Comparison of ENCODE assay signal across 9 cellular contexts in the genomic region with DNA sequence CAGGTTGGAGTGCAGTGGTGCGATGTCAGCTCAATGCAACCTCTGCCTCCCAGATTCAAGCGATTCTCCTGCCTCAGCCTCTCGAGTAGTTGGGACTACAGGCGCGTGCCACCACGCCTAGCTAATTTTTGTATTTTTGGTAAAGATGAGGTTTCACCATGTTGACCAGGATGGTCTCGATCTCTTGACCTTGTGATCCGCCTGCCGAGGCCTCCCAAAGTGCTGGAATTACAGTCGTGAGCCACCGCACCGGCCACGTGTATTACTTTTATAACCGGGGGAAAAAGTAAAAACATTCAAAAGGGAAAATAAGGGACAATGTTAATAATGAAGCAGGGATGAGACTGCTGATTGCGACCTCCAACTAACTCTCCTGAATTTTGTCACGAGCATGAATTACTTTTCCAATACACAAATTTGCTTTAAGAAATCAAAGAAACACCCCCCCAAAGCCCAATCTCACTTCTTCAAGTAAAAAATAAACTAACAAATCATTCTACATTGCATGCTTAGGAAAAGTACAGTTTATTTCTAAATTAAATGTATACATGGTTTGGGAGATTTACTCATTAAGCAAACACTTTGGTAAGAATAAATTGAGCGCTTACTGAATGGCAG. TPM values are rescaled to one million over a fixed set of nuclear protein-coding genes. Genes with fewer than 3 reads are reported as not detected.
DNase-seq lines count a peak whose midpoint lies in the region; ATAC-seq and TF ChIP-seq lines count a peak whose summit lies in the region.
"Had no signal": no experiment of that assay in that cellular context is flagged by ENCODE, and none has a peak within 500 bp of the region (broad histone marks: within the 10 kb centered on the region; RNA-seq: fewer than 3 reads in every experiment).

No MANE protein-coding gene starts in this region.

- peak overlapping the region in 9 of 10 donors; percentile 66 to 89 (median 74) for H3K4me3 ChIP-seq in heart right ventricle
- peak overlapping the region; percentile 83 to 86 (median 85) for H3K4me3 ChIP-seq in breast epithelium
- H3K4me3 ChIP-seq in mononuclear cell (ENCODE audit: low read length), result peak overlapping the region; percentile 83
- H3K4me3 ChIP-seq in uterus, result peak overlapping the region; percentile 63 to 73

- H3K4me1 ChIP-seq in heart right ventricle (peaks cover 8 to 42% (median 36%) of the 10 kb centered on the region in 9 donors), breast epithelium (peaks cover 8 to 9% of the 10 kb centered on the region in 2 donors), mononuclear cell (ENCODE audit: insufficient read depth, low read length) (peaks cover 39% of the 10 kb centered on the region), uterus (peaks cover 0 to 8% of the 10 kb centered on the region in 2 donors)

- H3K27ac ChIP-seq in heart right ventricle (peak overlapping the region in 9 of 10 donors; percentile 85 to 99 (median 97)), breast epithelium (peak overlapping the region; percentile 97 to 98), uterus (peak overlapping the region; percentile 93 to 97)

- H3K36me3 ChIP-seq in heart right ventricle, result peaks cover 0 to 30% (median 0%) of the 10 kb centered on the region in 9 donors
- H3K36me3 ChIP-seq in breast epithelium, result no peaks in the 10 kb centered on the region
- no peaks in the 10 kb centered on the region for H3K36me3 ChIP-seq in uterus

- no peak for TF ChIP-seq POLR2A in breast epithelium (IDR thresholded peaks at IDR 0.05)
- TF ChIP-seq POLR2A in uterus (IDR thresholded peaks at IDR 0.05), result no peak

- no peak for TF ChIP-seq CTCF in heart right ventricle (IDR thresholded peaks at IDR 0.05)
- no peak for TF ChIP-seq CTCF in breast epithelium (IDR thresholded peaks at IDR 0.05)
- TF ChIP-seq CTCF in uterus (IDR thresholded peaks at IDR 0.05), result no peak

- H3K9me3 ChIP-seq in heart right ventricle (no peaks in the 10 kb centered on the region), breast epithelium (no peaks in the 10 kb centered on the region), mononuclear cell (ENCODE audit: low read depth, low read length) (no peaks in the 10 kb centered on the region), uterus (no peaks in the 10 kb centered on the region)

- WGBS in heart right ventricle, 2 donors, result 83 to 84% methylated on average over 17 of the region's 17 CpGs

- no peaks in the 10 kb centered on the region for H3K27me3 ChIP-seq in heart right ventricle
- no peaks in the 10 kb centered on the region for H3K27me3 ChIP-seq in breast epithelium
- no peaks in the 10 kb centered on the region for H3K27me3 ChIP-seq in mononuclear cell (ENCODE audit: insufficient read depth, low read length)
- no peaks in the 10 kb centered on the region for H3K27me3 ChIP-seq in uterus

- ATAC-seq in heart right ventricle, result no peak
- ATAC-seq in GM21528 (IDR thresholded peaks at IDR 0.05; ENCODE audit: low FRiP score, unreplicated experiment), result no peak
- ATAC-seq in GM18909 (IDR thresholded peaks at IDR 0.05; ENCODE audit: poor library complexity, unreplicated experiment), result no peak

- intact Hi-C loops in heart right ventricle (cut with DNase I), result loop anchor here in 3 of 10 donors (5.0 to 10.0 kb wide), 4 partner anchors 168 to 1830 kb away; a partner anchor contains a TSS
- intact Hi-C loops in cardiac septum (cut with DNase I), result loop anchor here (5.0 kb wide), 1 partner anchor 168 kb away; a partner anchor contains a TSS
- intact Hi-C loops in breast epithelium (cut with DNase I; ENCODE audit: low total_unique reads), result no loop called here
- intact Hi-C loops in uterus (cut with DNase I; ENCODE audit: low total_unique reads), result no loop called here

- peak in 1 of 2 donors; percentile 7 for DNase-seq in heart right ventricle
- DNase-seq in cardiac septum (ENCODE audit: low spot score), result no peak
- DNase-seq in breast epithelium (ENCODE audit: low spot score in 2 of 2), result peak in 1 of 2 donors; percentile 20
- DNase-seq in uterus, result peak in 1 of 2 donors; percentile 21
- DNase-seq in HuH-7 (ENCODE audit: low spot score), result no peak

RNA-seq across cellular contexts. Expression of a gene that starts 0.6 kb away (rescaled TPM):
- total RNA-seq in heart right ventricle (10 to 100 TPM; 11.2 to 19.4 (median 12.7) TPM), cardiac septum (18.4 TPM), breast epithelium (10 to 100 TPM; 22.7 to 37.8 (median 28.8) TPM), mononuclear cell (34.7 TPM), uterus (10 to 100 TPM in 3 of 4 donors, 1 to 10 TPM in 1; 2.3 to 63.2 (median 30.6) TPM)
- 1 to 10 TPM in 1 of 2 donors, under 1 TPM in 1; 0.51 to 1.8 TPM for polyA plus RNA-seq in heart right ventricle

RNA-seq across cellular contexts. Expression of a gene that starts 0.6 kb away (rescaled TPM):
- 10 to 100 TPM; 37.4 to 63.8 (median 41.9) TPM for total RNA-seq in heart right ventricle
- polyA plus RNA-seq in heart right ventricle, result 10 to 100 TPM; 25.3 to 48.6 TPM
- 46.9 TPM for total RNA-seq in cardiac septum
- 100 to 1,000 TPM; 102 to 154 (median 124) TPM for total RNA-seq in breast epithelium
- total RNA-seq in mononuclear cell, result 160 TPM
- total RNA-seq in uterus, result 100 to 1,000 TPM in 1 of 4 donors, 10 to 100 TPM in 3; 60.9 to 179 (median 87.1) TPM

RNA-seq across cellular contexts. Expression of a gene that starts 29.9 kb away (rescaled TPM):
- total RNA-seq in heart right ventricle (1 to 10 TPM in 1 of 10 donors, under 1 TPM in 7, not detected in 2; 0.11 to 1.3 (median 0.19) TPM), cardiac septum (0.40 TPM), breast epithelium (1 to 10 TPM in 2 of 3 donors, under 1 TPM in 1; 0.88 to 2.7 (median 2.0) TPM), mononuclear cell (11.9 TPM), uterus (1 to 10 TPM in 1 of 4 donors, under 1 TPM in 2, not detected in 1; 0.28 to 2.0 (median 0.61) TPM)
- under 1 TPM; 0.03 to 0.15 TPM for polyA plus RNA-seq in heart right ventricle
- total RNA-seq: Daoy had no signal
